ENCODE assay signal across 2 cellular contexts in genomic region chr2:198444800-198445287, GRCh38.
A peak's percentile ranks its signal among the peaks of the same experiment; 100 is the strongest.
TF ChIP-seq lines count a peak whose summit lies in the region.

No MANE protein-coding gene starts in this region.

TF ChIP-seq in HepG2, 621 proteins besides CTCF, POLR2A, EP300 and RAD21:
- TF ChIP-seq, protein P1, sequence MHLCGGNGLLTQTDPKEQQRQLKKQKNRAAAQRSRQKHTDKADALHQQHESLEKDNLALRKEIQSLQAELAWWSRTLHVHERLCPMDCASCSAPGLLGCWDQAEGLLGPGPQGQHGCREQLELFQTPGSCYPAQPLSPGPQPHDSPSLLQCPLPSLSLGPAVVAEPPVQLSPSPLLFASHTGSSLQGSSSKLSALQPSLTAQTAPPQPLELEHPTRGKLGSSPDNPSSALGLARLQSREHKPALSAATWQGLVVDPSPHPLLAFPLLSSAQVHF (CRISPR knock-in tag; IDR thresholded peaks at IDR 0.05) = no peak
- peak; percentile 93 for TF ChIP-seq HNRNPK (IDR thresholded peaks at IDR 0.05; ENCODE audit: low read depth, low read length, poor library complexity, severe bottlenecking)

TF ChIP-seq in H1, 55 proteins besides CTCF, POLR2A, EP300 and RAD21:
- no peak for TF ChIP-seq TAF1 (IDR thresholded peaks at IDR 0.05; ENCODE audit: low read depth, low read length)
- no peak for TF ChIP-seq BCL11A (IDR thresholded peaks at IDR 0.05; ENCODE audit: low read depth in 2 of 2, low read length in 2 of 2)
- TF ChIP-seq, protein P2, sequence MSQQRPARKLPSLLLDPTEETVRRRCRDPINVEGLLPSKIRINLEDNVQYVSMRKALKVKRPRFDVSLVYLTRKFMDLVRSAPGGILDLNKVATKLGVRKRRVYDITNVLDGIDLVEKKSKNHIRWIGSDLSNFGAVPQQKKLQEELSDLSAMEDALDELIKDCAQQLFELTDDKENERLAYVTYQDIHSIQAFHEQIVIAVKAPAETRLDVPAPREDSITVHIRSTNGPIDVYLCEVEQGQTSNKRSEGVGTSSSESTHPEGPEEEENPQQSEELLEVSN (IDR thresholded peaks at IDR 0.05) = no peak
- no peak for TF ChIP-seq SIX5 (IDR thresholded peaks at IDR 0.05; ENCODE audit: low read depth, low read length)
- no peak for TF ChIP-seq KDM5A (IDR thresholded peaks at IDR 0.05; ENCODE audit: low read length)
- TF ChIP-seq CHD1 (IDR thresholded peaks at IDR 0.05; ENCODE audit: low read depth, low read length) = no peak
- TF ChIP-seq SP2 (IDR thresholded peaks at IDR 0.05; ENCODE audit: low read length) = no peak
TF ChIP-seq in H1: peak in this region for 0.
